ENCODE assay signal across 28 cellular contexts in the genomic region with DNA sequence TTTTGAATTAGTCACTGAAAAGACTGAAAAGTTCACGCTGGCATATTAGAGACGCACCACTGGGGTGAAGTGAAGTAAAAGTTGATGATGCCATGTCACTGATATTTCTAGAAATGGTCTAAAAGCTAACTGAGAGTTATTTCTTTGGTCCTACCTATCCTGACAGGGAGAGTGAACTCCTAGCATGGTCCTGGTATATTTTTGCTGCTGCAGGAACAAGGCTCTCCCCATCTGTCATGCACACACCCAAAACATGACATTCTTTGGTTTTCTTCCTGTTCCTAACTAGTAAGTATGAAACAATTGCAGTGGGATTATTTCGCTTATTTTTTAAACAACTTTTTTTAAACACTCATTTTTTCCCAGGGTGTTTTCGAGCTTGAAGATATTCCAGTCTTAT.
"Had no signal": no experiment of that assay in that cellular context is flagged by ENCODE, and none has a peak within 500 bp of the region (broad histone marks: within the 10 kb centered on the region; RNA-seq: fewer than 3 reads in every experiment).

No MANE protein-coding gene starts in this region.

- H3K27me3 ChIP-seq: colonic mucosa, gastroesophageal sphincter, stomach, thyroid gland, upper lobe of left lung, vagina had no signal

- H3K4me1 ChIP-seq: colonic mucosa, gastroesophageal sphincter, heart left ventricle, left ventricle myocardium inferior, stomach, thyroid gland, upper lobe of left lung, vagina had no signal

- H3K4me1 Mint-ChIP-seq: activated T-helper 17 cell treated with anti-CD3 and anti-CD28 coated beads, Interleukin-2, amount 50 U/mL, for 72 hours; stimulated activated naive B cell treated with anti-CD40 and anti-IgM and Interleukin-4, amounts not matched to agents 10 μg/mL and 1 μg/mL and 100 μg/mL, for 72 hours had no signal

- H3K4me3 Mint-ChIP-seq: activated CD8-positive, alpha-beta T cell treated with anti-CD3 and anti-CD28 coated beads for 36 hours; activated T-cell treated with anti-CD3 and anti-CD28 coated beads, Interleukin-2, amount 50 U/mL, for 4 hours; activated T-helper 17 cell treated with anti-CD3 and anti-CD28 coated beads, Interleukin-2, amount 50 U/mL, for 72 hours; natural killer cell treated with Interleukin-12 subunit alpha and Interleukin-12 subunit beta and Interleukin-15 and Interleukin-18, amount 100 ng/mL, for 72 hours; stimulated activated naive B cell treated with anti-CD40 and anti-IgM and Interleukin-4, amounts not matched to agents 10 μg/mL and 1 μg/mL and 100 μg/mL, for 72 hours had no signal

- H3K36me3 Mint-ChIP-seq: natural killer cell treated with Interleukin-12 subunit alpha and Interleukin-12 subunit beta and Interleukin-15 and Interleukin-18, amount 100 ng/mL, for 72 hours; stimulated activated naive B cell treated with anti-CD40 and anti-IgM and Interleukin-4, amounts not matched to agents 10 μg/mL and 1 μg/mL and 100 μg/mL, for 72 hours had no signal

- H3K4me3 ChIP-seq: colonic mucosa, gastroesophageal sphincter, heart left ventricle, left ventricle myocardium inferior, lung, mucosa of descending colon, stomach, thyroid gland, upper lobe of left lung, vagina had no signal

- H3K27me3 Mint-ChIP-seq: activated T-helper 17 cell treated with anti-CD3 and anti-CD28 coated beads, Interleukin-2, amount 50 U/mL, for 72 hours; natural killer cell treated with Interleukin-12 subunit alpha and Interleukin-12 subunit beta and Interleukin-15 and Interleukin-18, amount 100 ng/mL, for 72 hours; stimulated activated naive B cell treated with anti-CD40 and anti-IgM and Interleukin-4, amounts not matched to agents 10 μg/mL and 1 μg/mL and 100 μg/mL, for 72 hours had no signal

- H3K36me3 ChIP-seq: colonic mucosa, gastroesophageal sphincter, heart left ventricle, left ventricle myocardium inferior, stomach, thyroid gland, upper lobe of left lung, vagina, WERI-Rb-1 had no signal

- H3K9me3 Mint-ChIP-seq: activated CD8-positive, alpha-beta T cell treated with anti-CD3 and anti-CD28 coated beads for 36 hours; activated T-cell treated with anti-CD3 and anti-CD28 coated beads, Interleukin-2, amount 50 U/mL, for 4 hours; activated T-helper 17 cell treated with anti-CD3 and anti-CD28 coated beads, Interleukin-2, amount 50 U/mL, for 72 hours; natural killer cell treated with Interleukin-12 subunit alpha and Interleukin-12 subunit beta and Interleukin-15 and Interleukin-18, amount 100 ng/mL, for 72 hours; stimulated activated naive B cell treated with anti-CD40 and anti-IgM and Interleukin-4, amounts not matched to agents 10 μg/mL and 1 μg/mL and 100 μg/mL, for 72 hours had no signal

- H3K27ac ChIP-seq: colonic mucosa, gastroesophageal sphincter, heart left ventricle, left ventricle myocardium inferior, stomach, thyroid gland, upper lobe of left lung, vagina, WERI-Rb-1 had no signal

- H3K9me3 ChIP-seq: colonic mucosa, gastroesophageal sphincter, heart left ventricle, left ventricle myocardium inferior, mucosa of descending colon, stomach, thyroid gland, upper lobe of left lung, vagina had no signal

- DNase-seq: activated CD4-positive, alpha-beta T cell treated with anti-CD3 and anti-CD28 coated beads, Interleukin-2, amount 50 U/mL, for 1 hour; activated CD4-positive, CD25-positive, alpha-beta regulatory T cell treated with anti-CD3 and anti-CD28 coated beads, Interleukin-2, amount 50 U/mL, for 72 hours; activated CD8-positive, alpha-beta T cell treated with anti-CD3 and anti-CD28 coated beads for 36 hours; activated gamma-delta T cell treated with Interleukin-2 at 50 U/mL for 16 hours; activated naive CD4-positive, alpha-beta T cell treated with anti-CD3 and anti-CD28 coated beads, Interleukin-2, amount 50 U/mL, for 16 hours; activated T-cell treated with anti-CD3 and anti-CD28 coated beads, Interleukin-2, amount 50 U/mL, for 4 hours; amniotic stem cell; colonic mucosa; effector memory CD4-positive, alpha-beta T cell; erythroblast; heart left ventricle; hypothalamus; left ventricle myocardium inferior; mesendoderm; mucosa of descending colon; right cardiac atrium; stimulated activated CD4-positive, alpha-beta T cell treated with anti-CD3 and anti-CD28 coated beads, Interleukin-15, amount 100 ng/mL, for 24 hours; stimulated activated CD4-positive, alpha-beta T cell treated with anti-CD3 and anti-CD28 coated beads, Interleukin-2, amount 100 ng/mL, for 24 hours; stimulated activated naive B cell treated with anti-CD40 and anti-IgM and Interleukin-4, amounts not matched to agents 10 μg/mL and 1 μg/mL and 100 μg/mL, for 72 hours; stomach; thyroid gland; upper lobe of left lung; WERI-Rb-1 had no signal

- H3K27ac Mint-ChIP-seq: activated CD8-positive, alpha-beta T cell treated with anti-CD3 and anti-CD28 coated beads for 36 hours; activated T-helper 17 cell treated with anti-CD3 and anti-CD28 coated beads, Interleukin-2, amount 50 U/mL, for 72 hours; natural killer cell treated with Interleukin-12 subunit alpha and Interleukin-12 subunit beta and Interleukin-15 and Interleukin-18, amount 100 ng/mL, for 72 hours; stimulated activated naive B cell treated with anti-CD40 and anti-IgM and Interleukin-4, amounts not matched to agents 10 μg/mL and 1 μg/mL and 100 μg/mL, for 72 hours had no signal
